In the genomic region with DNA sequence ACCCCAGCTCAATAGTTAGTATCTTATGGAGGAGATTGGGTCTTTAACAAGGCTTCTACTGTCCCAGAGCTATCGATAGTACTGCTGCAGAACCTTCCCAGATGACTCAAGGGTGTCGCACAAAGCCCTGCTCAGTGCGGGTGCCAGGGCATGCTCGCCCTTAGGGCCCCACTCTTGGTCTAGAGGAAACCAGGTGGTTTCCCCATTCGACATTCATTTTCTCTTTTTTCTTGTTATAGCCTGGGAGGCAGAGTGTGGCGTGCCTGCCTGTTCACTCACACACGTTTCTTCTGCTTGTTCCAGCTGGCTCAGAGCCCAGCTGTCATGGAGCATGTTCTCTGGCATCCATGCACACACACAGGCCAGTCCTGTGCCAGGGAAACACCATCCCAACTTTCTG, we compare ENCODE assay signal across 10 cellular contexts.
DNase-seq lines count a peak whose midpoint lies in the region; ATAC-seq and TF ChIP-seq lines count a peak whose summit lies in the region.
"Had no signal": no experiment of that assay in that cellular context is flagged by ENCODE, and none has a peak within 500 bp of the region (broad histone marks: within the 10 kb centered on the region; RNA-seq: fewer than 3 reads in every experiment).

No MANE protein-coding gene starts in this region.

- peaks cover 14% of the 10 kb centered on the region for H3K4me1 Mint-ChIP-seq in stimulated activated memory B cell treated with anti-CD40 and anti-IgM and Interleukin-4, amounts not matched to agents 10 μg/mL and 1 μg/mL and 100 μg/mL, for 72 hours
- H3K4me1 Mint-ChIP-seq: B cell had no signal

- no peak for TF ChIP-seq CTCF in gastroesophageal sphincter (IDR thresholded peaks at IDR 0.05)

- no peaks in the 10 kb centered on the region for H3K9me3 ChIP-seq in gastroesophageal sphincter

- peak; percentile 76 for ATAC-seq in HG03175 (IDR thresholded peaks at IDR 0.05; ENCODE audit: unreplicated experiment)
- ATAC-seq in stimulated activated memory B cell treated with anti-CD40 and anti-IgM and Interleukin-4, amounts not matched to agents 10 μg/mL and 1 μg/mL and 100 μg/mL, for 72 hours: peak; percentile 75
- ATAC-seq in gastroesophageal sphincter: no peak

- H3K4me3 Mint-ChIP-seq in stimulated activated memory B cell treated with anti-CD40 and anti-IgM and Interleukin-4, amounts not matched to agents 10 μg/mL and 1 μg/mL and 100 μg/mL, for 72 hours: no peak overlapping the region
- H3K4me3 Mint-ChIP-seq: B cell had no signal

- H3K27ac ChIP-seq in gastroesophageal sphincter: no peak overlapping the region

- WGBS in gastroesophageal sphincter (ENCODE audit: low coverage in 1 of 2), 2 donors: 66 to 70% methylated on average over 4 to 5 of the region's 7 CpGs

- no peaks in the 10 kb centered on the region for H3K27me3 Mint-ChIP-seq in stimulated activated memory B cell treated with anti-CD40 and anti-IgM and Interleukin-4, amounts not matched to agents 10 μg/mL and 1 μg/mL and 100 μg/mL, for 72 hours

- H3K4me3 ChIP-seq in gastroesophageal sphincter: no peak overlapping the region

- peak overlapping the region; percentile 3 for H3K27ac Mint-ChIP-seq in stimulated activated memory B cell treated with anti-CD40 and anti-IgM and Interleukin-4, amounts not matched to agents 10 μg/mL and 1 μg/mL and 100 μg/mL, for 72 hours
- H3K27ac Mint-ChIP-seq: B cell had no signal

- H3K36me3 Mint-ChIP-seq in stimulated activated memory B cell treated with anti-CD40 and anti-IgM and Interleukin-4, amounts not matched to agents 10 μg/mL and 1 μg/mL and 100 μg/mL, for 72 hours: no peaks in the 10 kb centered on the region

- H3K36me3 ChIP-seq in gastroesophageal sphincter: no peaks in the 10 kb centered on the region

- peaks cover 6% of the 10 kb centered on the region for H3K27me3 ChIP-seq in gastroesophageal sphincter

- DNase-seq in activated T-cell treated with anti-CD3 and anti-CD28 coated beads for 48 hours (ENCODE audit: low read depth): peak; percentile 49
- DNase-seq in activated T-cell treated with anti-CD3 and anti-CD28 coated beads, Interleukin-2, amount 50 U/mL, for 1 hour: no peak
- peak; percentile 49 for DNase-seq in activated naive CD4-positive, alpha-beta T cell treated with anti-CD3 and anti-CD28 coated beads, Interleukin-2, amount 50 U/mL, for 16 hours
- no peak for DNase-seq in NCI-H2081 treated with DMSO at 0.1 percent for 48 hours (lab: John Stamatoyannopoulos, UW)
- no peak for DNase-seq in NCI-H187 treated with DMSO at 0.1 percent for 48 hours (lab: John Stamatoyannopoulos, UW)
- DNase-seq: mesendoderm had no signal

- TF ChIP-seq POLR2A in gastroesophageal sphincter (IDR thresholded peaks at IDR 0.05): no peak

- TF ChIP-seq EP300 in gastroesophageal sphincter (IDR thresholded peaks at IDR 0.05): no peak

- no peaks in the 10 kb centered on the region for H3K9me3 Mint-ChIP-seq in stimulated activated memory B cell treated with anti-CD40 and anti-IgM and Interleukin-4, amounts not matched to agents 10 μg/mL and 1 μg/mL and 100 μg/mL, for 72 hours

- no peaks in the 10 kb centered on the region for H3K4me1 ChIP-seq in gastroesophageal sphincter

Comparison
In these comparisons a context has a peak if more than half of its experiments do, and no peak if none do; other contexts are left out.
1. DNase-seq: peak in activated T-cell treated with anti-CD3 and anti-CD28 coated beads for 48 hours (single experiment) and activated naive CD4-positive, alpha-beta T cell treated with anti-CD3 and anti-CD28 coated beads, Interleukin-2, amount 50 U/mL, for 16 hours (single experiment); none in activated T-cell treated with anti-CD3 and anti-CD28 coated beads, Interleukin-2, amount 50 U/mL, for 1 hour (single experiment), NCI-H2081 treated with DMSO at 0.1 percent for 48 hours (single experiment) and NCI-H187 treated with DMSO at 0.1 percent for 48 hours (single experiment).